26 cellular contexts compared by ENCODE assay signal in genomic region chr2:8666581-8666980, GRCh38.
"Had no signal": no experiment of that assay in that cellular context is flagged by ENCODE, and none has a peak within 500 bp of the region (broad histone marks: within the 10 kb centered on the region; RNA-seq: fewer than 3 reads in every experiment).

No MANE protein-coding gene starts in this region.

- H3K36me3 ChIP-seq: heart left ventricle, left ventricle myocardium inferior, ovary, right atrium auricular region, right lobe of liver, suprapubic skin, thoracic aorta, tibial artery, uterus had no signal

- H3K27ac Mint-ChIP-seq: memory B cell; naive B cell; natural killer cell; nephron progenitor cell; progenitor cell of endocrine pancreas; stimulated activated effector memory CD8-positive, alpha-beta T cell treated with anti-CD3 and anti-CD28 coated beads, Interleukin-12 subunit alpha, Interleukin-12 subunit beta, amount 100 ng/mL, for 72 hours; stimulated activated naive CD8-positive, alpha-beta T cell treated with anti-CD3 and anti-CD28 coated beads, Interleukin-15, Interleukin-2, amounts not matched to agents 100 ng/mL and 50 ng/mL, for 24 hours had no signal

- H3K4me1 Mint-ChIP-seq: memory B cell had no signal

- H3K9me3 ChIP-seq: heart left ventricle, left ventricle myocardium inferior, ovary, right atrium auricular region, right lobe of liver, suprapubic skin, thoracic aorta, tibial artery, uterus had no signal

- H3K27ac ChIP-seq: heart left ventricle, left ventricle myocardium inferior, ovary, right atrium auricular region, right lobe of liver, suprapubic skin, thoracic aorta, tibial artery, uterus had no signal

- DNase-seq: heart left ventricle; hypothalamus; immature natural killer cell; kidney; left colon; left ventricle myocardium inferior; naive B cell; natural killer cell; nephron progenitor cell; stimulated activated CD4-positive, alpha-beta T cell treated with anti-CD3 and anti-CD28 coated beads, Interleukin-15, amount 100 ng/mL, for 24 hours; stimulated activated CD4-positive, alpha-beta T cell treated with anti-CD3 and anti-CD28 coated beads, Interleukin-2, amount 100 ng/mL, for 24 hours; stimulated activated CD4-positive, alpha-beta T cell treated with anti-CD3 and anti-CD28 coated beads, Interleukin-4, amount 100 ng/mL, for 1 hour; stimulated activated naive CD4-positive, alpha-beta T cell; tibial artery; trophoblast cell; uterus had no signal

- H3K36me3 Mint-ChIP-seq: immature natural killer cell; memory B cell; naive B cell; natural killer cell; stimulated activated effector memory CD8-positive, alpha-beta T cell treated with anti-CD3 and anti-CD28 coated beads, Interleukin-12 subunit alpha, Interleukin-12 subunit beta, amount 100 ng/mL, for 72 hours had no signal

- H3K9me3 Mint-ChIP-seq: immature natural killer cell; memory B cell; naive B cell; natural killer cell; stimulated activated effector memory CD8-positive, alpha-beta T cell treated with anti-CD3 and anti-CD28 coated beads, Interleukin-12 subunit alpha, Interleukin-12 subunit beta, amount 100 ng/mL, for 72 hours; stimulated activated naive CD8-positive, alpha-beta T cell treated with anti-CD3 and anti-CD28 coated beads, Interleukin-15, Interleukin-2, amounts not matched to agents 100 ng/mL and 50 ng/mL, for 24 hours had no signal

- ATAC-seq: heart left ventricle; left colon; natural killer cell; right lobe of liver; stimulated activated effector memory CD8-positive, alpha-beta T cell treated with anti-CD3 and anti-CD28 coated beads, Interleukin-12 subunit alpha, Interleukin-12 subunit beta, amount 100 ng/mL, for 72 hours had no signal

- H3K4me2 ChIP-seq: smooth muscle cell had no signal

- H3K27me3 ChIP-seq: heart left ventricle, ovary, right atrium auricular region, right lobe of liver, suprapubic skin, tibial artery, uterus had no signal

- H3K4me1 ChIP-seq: uterus had no signal

- H3K4me3 Mint-ChIP-seq: immature natural killer cell; memory B cell; naive B cell; natural killer cell; nephron progenitor cell; stimulated activated effector memory CD8-positive, alpha-beta T cell treated with anti-CD3 and anti-CD28 coated beads, Interleukin-12 subunit alpha, Interleukin-12 subunit beta, amount 100 ng/mL, for 72 hours; stimulated activated naive CD8-positive, alpha-beta T cell treated with anti-CD3 and anti-CD28 coated beads, Interleukin-15, Interleukin-2, amounts not matched to agents 100 ng/mL and 50 ng/mL, for 24 hours had no signal

- H3K4me3 ChIP-seq: heart left ventricle, left ventricle myocardium inferior, ovary, right atrium auricular region, right lobe of liver, smooth muscle cell, suprapubic skin, thoracic aorta, tibial artery, uterus had no signal
